In genomic region chr15:70248116-70249025, GRCh38 we compare ENCODE assay signal across 1 cellular context.
A peak's percentile ranks its signal among the peaks of the same experiment; 100 is the strongest.
TF ChIP-seq lines count a peak whose summit lies in the region.

No MANE protein-coding gene starts in this region.

TF ChIP-seq in HEK293, 187 proteins besides CTCF, POLR2A, EP300 and RAD21 (continued from another document):
- TF ChIP-seq PATZ1 (tag by site-specific recombination; IDR thresholded peaks at IDR 0.05) = 0 out of 2 replicates have a peak, but pooled peaks have one; percentile 19
- peak; percentile 76 for TF ChIP-seq ZBTB8A (tag by site-specific recombination; IDR thresholded peaks at IDR 0.05)
- TF ChIP-seq ZBTB10 (tag by site-specific recombination; IDR thresholded peaks at IDR 0.05) = no peak
- TF ChIP-seq KLF1 (tag by site-specific recombination; IDR thresholded peaks at IDR 0.05) = peak; percentile 27; the same call in 1 of the 2 replicates
